In genomic region chr16:3480901-3481695, GRCh38 we compare ENCODE assay signal across 11 cellular contexts. TPM values are rescaled to one million over a fixed set of nuclear protein-coding genes. Genes with fewer than 3 reads are reported as not detected.
A peak's percentile ranks its signal among the peaks of the same experiment; 100 is the strongest.
DNase-seq lines count a peak whose midpoint lies in the region; ATAC-seq and TF ChIP-seq lines count a peak whose summit lies in the region.
"Had no signal": no experiment of that assay in that cellular context is flagged by ENCODE, and none has a peak within 500 bp of the region (broad histone marks: within the 10 kb centered on the region; RNA-seq: fewer than 3 reads in every experiment).

No MANE protein-coding gene starts in this region.

- ATAC-seq in aorta (ENCODE audit: low FRiP score), result no peak

- H3K9ac ChIP-seq in HUES48 (ENCODE audit: low read depth, low read length) (no peak overlapping the region), MM.1S (ENCODE audit: low read length) (no peak overlapping the region)

- DNase-seq in AG08396 (ENCODE audit: low spot score), result peak; percentile 56
- no peak for DNase-seq in left ventricle myocardium inferior
- no peak for DNase-seq in aorta
- no peak for DNase-seq in MM.1S
- DNase-seq in AG20443 (ENCODE audit: low spot score), result no peak
- DNase-seq: activated CD4-positive, alpha-beta T cell treated with anti-CD3 and anti-CD28 coated beads for 4 hours; activated effector memory CD4-positive, alpha-beta T cell treated with anti-CD3 and anti-CD28 coated beads, Interleukin-2, amount 50 U/mL, for 16 hours; C1 segment of cervical spinal cord; stomach had no signal

- H4K20me1 ChIP-seq in MM.1S (ENCODE audit: insufficient read depth, low read length), result no peaks in the 10 kb centered on the region

- no peaks in the 10 kb centered on the region for H3K9me2 ChIP-seq in MM.1S (replicated peaks; ENCODE audit: insufficient read depth, low read length)

- H3K36me3 ChIP-seq in HUES48 (ENCODE audit: control insufficient read depth, insufficient read depth, low read length) (peaks cover 54% of the 10 kb centered on the region), left ventricle myocardium inferior (peaks cover 83% of the 10 kb centered on the region), aorta (ENCODE audit: control insufficient read depth in 1 of 2, insufficient read depth in 2 of 2, low read length in 1 of 2) (peaks cover 0 to 18% of the 10 kb centered on the region in 2 donors), MM.1S (replicated peaks; ENCODE audit: insufficient read depth, low read length) (0 out of 2 replicates have a peak, but pooled peaks cover 3% of the 10 kb centered on the region)

- no peaks in the 10 kb centered on the region for H3K27me3 ChIP-seq in HUES48 (ENCODE audit: control insufficient read depth, insufficient read depth, low read length)
- no peaks in the 10 kb centered on the region for H3K27me3 ChIP-seq in left ventricle myocardium inferior (ENCODE audit: low read depth)
- H3K27me3 ChIP-seq in aorta (ENCODE audit: control insufficient read depth in 1 of 2, insufficient read depth in 2 of 2, low read length in 1 of 2), result no peaks in the 10 kb centered on the region
- H3K27me3 ChIP-seq in MM.1S (replicated peaks; ENCODE audit: insufficient read depth, low read length), result no peaks in the 10 kb centered on the region
- H3K27me3 ChIP-seq: esophagus muscularis mucosa, stomach had no signal

- H3K9me3 ChIP-seq in HUES48 (ENCODE audit: control insufficient read depth, insufficient read depth, low read length) (no peaks in the 10 kb centered on the region), left ventricle myocardium inferior (replicated peaks) (no peaks in the 10 kb centered on the region), aorta (ENCODE audit: control insufficient read depth, low read length) (no peaks in the 10 kb centered on the region), MM.1S (replicated peaks; ENCODE audit: insufficient read depth, low read length) (no peaks in the 10 kb centered on the region)
- H3K9me3 ChIP-seq: esophagus muscularis mucosa, stomach had no signal

- peaks cover 18% of the 10 kb centered on the region for H3K79me2 ChIP-seq in MM.1S (ENCODE audit: low read length)

- no peak overlapping the region for H2AFZ ChIP-seq in MM.1S (ENCODE audit: low read length)

- H3K4me2 ChIP-seq in MM.1S (ENCODE audit: low read depth, low read length), result no peak overlapping the region

- intact Hi-C loops in left ventricle myocardium inferior (cut with micrococcal nuclease), result no loop called here
- intact Hi-C loops in aorta (cut with DNase I), result no loop called here

- no peaks in the 10 kb centered on the region for H3F3A ChIP-seq in MM.1S (ENCODE audit: insufficient read depth, low read length)

- TF ChIP-seq CTCF in left ventricle myocardium inferior (IDR thresholded peaks at IDR 0.05; ENCODE audit: borderline replicate concordance) (no peak), MM.1S (IDR thresholded peaks at IDR 0.05; ENCODE audit: low read length) (no peak)

- WGBS in aorta, 2 donors, result 58 to 63% methylated on average over 18 of the region's 18 CpGs

- H3K4me3 ChIP-seq in HUES48 (ENCODE audit: low read depth, low read length) (no peak overlapping the region), left ventricle myocardium inferior (no peak overlapping the region), aorta (ENCODE audit: low read length in 2 of 2) (no peak overlapping the region), MM.1S (ENCODE audit: low read length) (no peak overlapping the region)
- H3K4me3 ChIP-seq: esophagus muscularis mucosa, stomach had no signal

- peaks cover 10% of the 10 kb centered on the region for H3K4me1 ChIP-seq in HUES48 (ENCODE audit: control insufficient read depth, insufficient read depth, low read length)
- peaks cover 37% of the 10 kb centered on the region for H3K4me1 ChIP-seq in left ventricle myocardium inferior
- H3K4me1 ChIP-seq in aorta (ENCODE audit: control insufficient read depth in 1 of 2, insufficient read depth in 2 of 2, low read length in 2 of 2), result no peaks in the 10 kb centered on the region
- H3K4me1 ChIP-seq in MM.1S (ENCODE audit: low read length), result no peaks in the 10 kb centered on the region

- H3K27ac ChIP-seq in HUES48 (ENCODE audit: low read depth, low read length), result peak overlapping the region; percentile 58
- peak overlapping the region; percentile 52 for H3K27ac ChIP-seq in left ventricle myocardium inferior (replicated peaks)
- no peak overlapping the region for H3K27ac ChIP-seq in aorta (ENCODE audit: low read depth in 1 of 2, low read length in 2 of 2)
- H3K27ac ChIP-seq in MM.1S (ENCODE audit: low read length), result no peak overlapping the region
- H3K27ac ChIP-seq: esophagus muscularis mucosa, stomach had no signal

RNA-seq across cellular contexts. Expression of gene C16orf90, which starts 14.2 kb away (rescaled TPM):
- total RNA-seq in left ventricle myocardium inferior (not detected), aorta (not detected)
- not detected for polyA plus RNA-seq in aorta
- total RNA-seq: esophagus muscularis mucosa, stomach had no signal
- polyA plus RNA-seq: stomach had no signal

RNA-seq across cellular contexts. Expression of gene CLUAP1, which starts 19.7 kb away (rescaled TPM):
- total RNA-seq in left ventricle myocardium inferior (14.4 TPM), aorta (10 to 100 TPM; 15.3 to 23.7 TPM)
- 10 to 100 TPM; 12.3 to 22.2 TPM for polyA plus RNA-seq in aorta

RNA-seq across cellular contexts. Expression of gene NAA60, which starts 37.6 kb away (rescaled TPM):
- total RNA-seq in left ventricle myocardium inferior, result 38.2 TPM
- 10 to 100 TPM; 32.4 to 47.5 TPM for total RNA-seq in aorta
- polyA plus RNA-seq in aorta, result 10 to 100 TPM; 20.2 to 39.0 TPM

RNA-seq across cellular contexts. Expression of gene ZNF597, which starts 37.8 kb away (rescaled TPM):
- total RNA-seq in left ventricle myocardium inferior (1.7 TPM), aorta (1 to 10 TPM; 2.9 to 3.2 TPM)
- polyA plus RNA-seq in aorta, result 1 to 10 TPM in 1 of 2 donors, under 1 TPM in 1; 0.25 to 1.1 TPM

Comparison
In these comparisons a context has a peak if more than half of its experiments do, and no peak if none do; other contexts are left out.
1. H3K27ac ChIP-seq: peak in HUES48 (single experiment) and left ventricle myocardium inferior (single experiment); none in aorta (0 of 2) and MM.1S (single experiment).